ENCODE assay signal across 8 cellular contexts in genomic region chr9:129414377-129415021, GRCh38.
DNase-seq lines count a peak whose midpoint lies in the region; ATAC-seq and TF ChIP-seq lines count a peak whose summit lies in the region.

No MANE protein-coding gene starts in this region.

- H3K36me3 ChIP-seq in neural cell (ENCODE audit: insufficient read depth, low read length), result no peaks in the 10 kb centered on the region

- H3K27me3 ChIP-seq in neural cell (ENCODE audit: insufficient read depth, low read depth, low read length), result no peaks in the 10 kb centered on the region

- H3K27ac Mint-ChIP-seq in activated CD4-positive, alpha-beta memory T cell treated with anti-CD3 and anti-CD28 coated beads, Interleukin-2, amount 10 ng/mL, durations not matched to agents 7 days and 5 days, result peak overlapping the region; percentile 79

- peaks cover 4% of the 10 kb centered on the region for H3F3A ChIP-seq in neural cell (ENCODE audit: insufficient read depth, low read length, poor library complexity, severe bottlenecking)

- in situ Hi-C loops in ACHN (cut with HindIII; ENCODE audit: low pct_ligation_motif_present, low pct_unique_long_range_greater_than_20kb, low sequenced_read_pairs), result no loop called here

- H3K9me2 ChIP-seq in neural cell (ENCODE audit: insufficient read depth, low read length), result no peaks in the 10 kb centered on the region

- peaks cover 11% of the 10 kb centered on the region for H3K36me3 Mint-ChIP-seq in activated CD4-positive, alpha-beta memory T cell treated with anti-CD3 and anti-CD28 coated beads, Interleukin-2, amount 10 ng/mL, durations not matched to agents 7 days and 5 days (ENCODE audit: low read depth)

- peaks cover 12% of the 10 kb centered on the region for H3K9me3 Mint-ChIP-seq in activated CD4-positive, alpha-beta memory T cell treated with anti-CD3 and anti-CD28 coated beads, Interleukin-2, amount 10 ng/mL, durations not matched to agents 7 days and 5 days

- H3K4me1 Mint-ChIP-seq in activated CD4-positive, alpha-beta memory T cell treated with anti-CD3 and anti-CD28 coated beads, Interleukin-2, amount 10 ng/mL, durations not matched to agents 7 days and 5 days, result peaks cover 25% of the 10 kb centered on the region

- no peaks in the 10 kb centered on the region for H3K9me3 ChIP-seq in neural cell (ENCODE audit: low read length)

- no peaks in the 10 kb centered on the region for H3K27me3 Mint-ChIP-seq in activated CD4-positive, alpha-beta memory T cell treated with anti-CD3 and anti-CD28 coated beads, Interleukin-2, amount 10 ng/mL, durations not matched to agents 7 days and 5 days

- H3K4me3 ChIP-seq in neural cell (ENCODE audit: low read length), result peak overlapping the region; percentile 68

- peak; percentile 22 for ATAC-seq in esophagus mucosa
- no peak for ATAC-seq in HG02884 (IDR thresholded peaks at IDR 0.05; ENCODE audit: unreplicated experiment)

- no peak for TF ChIP-seq CTCF in neural cell (IDR thresholded peaks at IDR 0.05; ENCODE audit: poor library complexity, severe bottlenecking)

- POLR2A ChIA-PET in activated CD4-positive, alpha-beta memory T cell treated with anti-CD3 and anti-CD28 coated beads, Interleukin-2, amount 10 ng/mL, durations not matched to agents 7 days and 5 days (lab: Charles Lee), result no interaction called here

- DNase-seq in ACHN (peak; percentile 22), HuH-7 (ENCODE audit: low spot score) (peak; percentile 83), NCI-H510A treated with DMSO at 0.1 percent for 48 hours (lab: John Stamatoyannopoulos, UW) (no peak), NCI-H187 (lab: John Stamatoyannopoulos, UW) (no peak)
- DNase-seq in activated CD4-positive, alpha-beta memory T cell treated with anti-CD3 and anti-CD28 coated beads, Interleukin-2, amount 10 ng/mL, durations not matched to agents 7 days and 5 days, result peak; percentile 31

- no peaks in the 10 kb centered on the region for H4K20me1 ChIP-seq in neural cell (ENCODE audit: insufficient read depth)

- H3K27ac ChIP-seq in neural cell (ENCODE audit: low read length), result peak overlapping the region; percentile 99

- TF ChIP-seq RAD21 in neural cell (conservative IDR thresholded peaks at IDR 0.05), result no peak

- H3K79me2 ChIP-seq in neural cell (replicated peaks; ENCODE audit: insufficient read depth, low read length), result no peaks in the 10 kb centered on the region

- CTCF ChIA-PET in activated CD4-positive, alpha-beta memory T cell treated with anti-CD3 and anti-CD28 coated beads, Interleukin-2, amount 10 ng/mL, durations not matched to agents 7 days and 5 days (lab: Charles Lee), result no interaction called here

- H2AFZ ChIP-seq in neural cell (ENCODE audit: low read depth, low read length), result no peak overlapping the region

- no peak for TF ChIP-seq EP300 in neural cell (conservative IDR thresholded peaks at IDR 0.05; ENCODE audit: poor library complexity, severe bottlenecking)

- H3K9ac ChIP-seq in neural cell (ENCODE audit: low read length), result peak overlapping the region; percentile 91

- H3K4me3 Mint-ChIP-seq in activated CD4-positive, alpha-beta memory T cell treated with anti-CD3 and anti-CD28 coated beads, Interleukin-2, amount 10 ng/mL, durations not matched to agents 7 days and 5 days, result peak overlapping the region; percentile 70

- H3K4me2 ChIP-seq in neural cell (ENCODE audit: low read length), result peak overlapping the region; percentile 87

TF ChIP-seq in neural cell, 6 proteins besides CTCF, POLR2A, EP300 and RAD21:
- TF ChIP-seq EZH2 (IDR thresholded peaks at IDR 0.05; ENCODE audit: borderline replicate concordance, insufficient read depth, low read length, poor library complexity, severe bottlenecking) (no peak), SMC3 (conservative IDR thresholded peaks at IDR 0.05; ENCODE audit: poor library complexity) (no peak), MXI1 (conservative IDR thresholded peaks at IDR 0.05; ENCODE audit: poor library complexity, severe bottlenecking) (no peak), POLR2AphosphoS5 (IDR thresholded peaks at IDR 0.05) (peak; percentile 11), TAF1 (IDR thresholded peaks at IDR 0.05; ENCODE audit: low read depth) (no peak)
- TF ChIP-seq, protein P1, sequence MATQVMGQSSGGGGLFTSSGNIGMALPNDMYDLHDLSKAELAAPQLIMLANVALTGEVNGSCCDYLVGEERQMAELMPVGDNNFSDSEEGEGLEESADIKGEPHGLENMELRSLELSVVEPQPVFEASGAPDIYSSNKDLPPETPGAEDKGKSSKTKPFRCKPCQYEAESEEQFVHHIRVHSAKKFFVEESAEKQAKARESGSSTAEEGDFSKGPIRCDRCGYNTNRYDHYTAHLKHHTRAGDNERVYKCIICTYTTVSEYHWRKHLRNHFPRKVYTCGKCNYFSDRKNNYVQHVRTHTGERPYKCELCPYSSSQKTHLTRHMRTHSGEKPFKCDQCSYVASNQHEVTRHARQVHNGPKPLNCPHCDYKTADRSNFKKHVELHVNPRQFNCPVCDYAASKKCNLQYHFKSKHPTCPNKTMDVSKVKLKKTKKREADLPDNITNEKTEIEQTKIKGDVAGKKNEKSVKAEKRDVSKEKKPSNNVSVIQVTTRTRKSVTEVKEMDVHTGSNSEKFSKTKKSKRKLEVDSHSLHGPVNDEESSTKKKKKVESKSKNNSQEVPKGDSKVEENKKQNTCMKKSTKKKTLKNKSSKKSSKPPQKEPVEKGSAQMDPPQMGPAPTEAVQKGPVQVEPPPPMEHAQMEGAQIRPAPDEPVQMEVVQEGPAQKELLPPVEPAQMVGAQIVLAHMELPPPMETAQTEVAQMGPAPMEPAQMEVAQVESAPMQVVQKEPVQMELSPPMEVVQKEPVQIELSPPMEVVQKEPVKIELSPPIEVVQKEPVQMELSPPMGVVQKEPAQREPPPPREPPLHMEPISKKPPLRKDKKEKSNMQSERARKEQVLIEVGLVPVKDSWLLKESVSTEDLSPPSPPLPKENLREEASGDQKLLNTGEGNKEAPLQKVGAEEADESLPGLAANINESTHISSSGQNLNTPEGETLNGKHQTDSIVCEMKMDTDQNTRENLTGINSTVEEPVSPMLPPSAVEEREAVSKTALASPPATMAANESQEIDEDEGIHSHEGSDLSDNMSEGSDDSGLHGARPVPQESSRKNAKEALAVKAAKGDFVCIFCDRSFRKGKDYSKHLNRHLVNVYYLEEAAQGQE (IDR thresholded peaks at IDR 0.05; ENCODE audit: borderline replicate concordance), result no peak

Comparison
In these comparisons a context has a peak if more than half of its experiments do, and no peak if none do; other contexts are left out.
1. DNase-seq: peak in ACHN (single experiment), HuH-7 (single experiment) and activated CD4-positive, alpha-beta memory T cell treated with anti-CD3 and anti-CD28 coated beads, Interleukin-2, amount 10 ng/mL, durations not matched to agents 7 days and 5 days (single experiment); none in NCI-H510A treated with DMSO at 0.1 percent for 48 hours (single experiment) and NCI-H187 (0 of 2).